In the genomic region with DNA sequence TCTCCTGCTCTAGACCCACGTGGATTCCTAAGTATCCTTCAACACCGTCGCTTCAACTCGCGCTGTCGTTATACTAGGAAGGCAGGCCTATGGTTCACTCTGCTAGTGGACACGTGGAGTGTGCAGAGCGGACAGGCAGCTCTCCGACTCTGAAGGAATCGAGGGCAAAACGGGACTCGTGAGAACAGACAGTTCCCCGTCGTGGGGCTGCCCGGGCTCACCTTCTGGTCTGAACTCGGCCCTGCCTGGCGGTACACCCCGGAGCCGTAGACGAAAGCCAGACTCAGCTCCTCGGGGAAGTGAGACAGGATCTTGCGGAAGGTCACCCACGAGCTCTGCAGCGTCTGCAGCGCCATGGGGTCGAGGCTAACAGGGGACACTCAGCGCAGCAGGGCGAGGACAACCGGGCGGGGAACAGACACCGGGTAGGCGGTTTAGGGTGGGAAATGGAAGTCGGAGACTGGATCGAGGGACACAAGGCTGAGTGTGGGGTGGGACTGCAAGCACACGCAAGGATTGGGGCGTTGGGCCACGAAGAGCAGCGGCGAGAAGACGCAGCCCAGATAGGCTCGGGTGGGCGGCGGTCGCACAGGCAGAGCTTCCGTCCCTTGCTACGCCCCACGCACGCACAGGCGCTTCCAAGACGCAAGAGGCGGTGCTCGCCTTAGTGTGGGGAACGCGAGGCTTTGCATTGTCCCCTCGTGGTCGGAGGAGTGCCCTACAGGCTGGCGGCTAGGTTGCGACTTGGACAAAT, we compare ENCODE assay signal across 8 cellular contexts.
DNase-seq lines count a peak whose midpoint lies in the region; ATAC-seq and TF ChIP-seq lines count a peak whose summit lies in the region.

TAMM41 (minus strand) TSS at position 605 of the 754 bp plus-strand sequence; CDS start at position 356, 249 bp downstream.

- DNase-seq in Ammon's horn (ENCODE audit: low spot score) (peak; percentile 98), NCI-H446 treated with DMSO at 0.1 percent for 48 hours (lab: John Stamatoyannopoulos, UW) (peak; percentile 70), choroid plexus epithelial cell (ENCODE audit: low read depth) (peak; percentile 90), kidney tubule cell (ENCODE audit: low spot score) (peak; percentile 93)
- peak; percentile 80 to 83 for DNase-seq in activated CD4-positive, alpha-beta T cell treated with anti-CD3 and anti-CD28 coated beads for 24 hours (ENCODE audit: low read depth in 2 of 2)
- DNase-seq in stimulated activated CD4-positive, alpha-beta T cell treated with anti-CD3 and anti-CD28 coated beads, Interleukin-1b, Interleukin-23, amount 100 ng/mL, for 24 hours (ENCODE audit: low read depth in 4 of 4, low spot score in 1 of 4): peak; percentile 75 to 87 (median 82)

- peak; percentile 100 for ATAC-seq in GM19025 (IDR thresholded peaks at IDR 0.05; ENCODE audit: low read depth, unreplicated experiment)
- ATAC-seq in HG03342 (IDR thresholded peaks at IDR 0.05; ENCODE audit: unreplicated experiment): peak; percentile 99

- peak within 1 kb of the TSS; percentile 85 for H3K4me3 ChIP-seq in choroid plexus epithelial cell (ENCODE audit: low read depth, low read length)

- peak; percentile 76 for TF ChIP-seq CTCF in choroid plexus epithelial cell (conservative IDR thresholded peaks at IDR 0.05; ENCODE audit: low read depth, low read length)

Comparison
In these comparisons a context has a peak if more than half of its experiments do, and no peak if none do; other contexts are left out.
1. Peak in every context shown above with its lines: DNase-seq, ATAC-seq and H3K4me3 ChIP-seq.